Comparison of ENCODE assay signal across 8 cellular contexts in genomic region chr14:74493343-74494261, GRCh38. TPM values are rescaled to one million over a fixed set of nuclear protein-coding genes. Genes with fewer than 3 reads are reported as not detected.
DNase-seq lines count a peak whose midpoint lies in the region; ATAC-seq and TF ChIP-seq lines count a peak whose summit lies in the region.

Gene ISCA2 (plus strand): TSS chr14:74493765. CDS start chr14:74493775, 10 bp downstream.

- peak; percentile 94 for ATAC-seq in DND-41 (ENCODE audit: insufficient read depth, low read depth)
- peak; percentile 94 for ATAC-seq in naive thymus-derived CD4-positive, alpha-beta T cell
- ATAC-seq in stimulated activated naive B cell treated with anti-CD40 and anti-IgM and Interleukin-4, amounts not matched to agents 10 μg/mL and 1 μg/mL and 100 μg/mL, for 72 hours (replicated peaks) = peak; percentile 90 to 92

- POLR2A ChIA-PET in naive thymus-derived CD4-positive, alpha-beta T cell (lab: Charles Lee) = interaction anchor here (0.6 to 1.0 kb wide), 4 partner anchors 925 to 1435 kb away, joined by 3 to 5 read pairs (median 3); partner anchors contain the start of genes ACOT2, RBM25 and RIOX1

- no peaks in the 10 kb centered on the region for H3K9me2 ChIP-seq in GM23248 (ENCODE audit: insufficient read depth)

- H3K27ac Mint-ChIP-seq in activated T-helper 1 cell treated with anti-CD3 and anti-CD28 coated beads, Interleukin-12 subunit alpha, Interleukin-12 subunit beta, Interleukin-2, Interleukin-4 antibody, amounts not matched to agents 30 ng/mL and 10 ng/mL and 1 ng/mL, durations not matched to agents 14 hours and 24 hours and 36 hours = peak within 1 kb of the TSS; percentile 87
- H3K27ac Mint-ChIP-seq in naive thymus-derived CD4-positive, alpha-beta T cell = peak within 1 kb of the TSS in 7 of 9 donors; percentile 87 to 96 (median 91)
- peak within 1 kb of the TSS; percentile 96 for H3K27ac Mint-ChIP-seq in stimulated activated naive B cell treated with anti-CD40 and anti-IgM and Interleukin-4, amounts not matched to agents 10 μg/mL and 1 μg/mL and 100 μg/mL, for 72 hours

- H3K36me3 ChIP-seq in DND-41 (ENCODE audit: insufficient read depth, low read length) = peaks cover 5% of the 10 kb centered on the region
- H3K36me3 ChIP-seq in GM23248 (ENCODE audit: low read depth) = no peaks in the 10 kb centered on the region
- peaks cover 0 to 8% (median 0%) of the 10 kb centered on the region in 3 experiments for H3K36me3 ChIP-seq in naive thymus-derived CD4-positive, alpha-beta T cell (ENCODE audit: control insufficient read depth in 2 of 3, insufficient read depth in 3 of 3, low read length in 3 of 3)

- intact Hi-C loops in activated T-helper 1 cell treated with anti-CD3 and anti-CD28 coated beads, Interleukin-12 subunit alpha, Interleukin-12 subunit beta, Interleukin-2, Interleukin-4 antibody, amounts not matched to agents 30 ng/mL and 10 ng/mL and 1 ng/mL, durations not matched to agents 14 hours and 24 hours and 36 hours (cut with micrococcal nuclease) = loop anchor here (1.0 to 5.0 kb wide), 12 partner anchors 86 to 1356 kb away; partner anchors contain the start of genes ABCD4, ALDH6A1, AREL1 and EIF2B2
- intact Hi-C loops in naive thymus-derived CD4-positive, alpha-beta T cell (cut with micrococcal nuclease) = loop anchor here (1.0 to 10.0 kb wide), 21 partner anchors 93 to 1661 kb away; partner anchors contain the start of genes ALDH6A1 (in 2 of the 2), AREL1 (in 2 of the 2), DCAF4 (in 2 of the 2) and EIF2B2 (in 2 of the 2)

- H3F3A ChIP-seq in GM23248 (ENCODE audit: insufficient read depth) = peaks cover 50% of the 10 kb centered on the region

- peaks cover 40% of the 10 kb centered on the region for H3K4me1 ChIP-seq in DND-41 (ENCODE audit: insufficient read depth, low read length)
- peaks cover 18% of the 10 kb centered on the region for H3K4me1 ChIP-seq in GM23248 (ENCODE audit: insufficient read depth)
- H3K4me1 ChIP-seq in naive thymus-derived CD4-positive, alpha-beta T cell (ENCODE audit: control insufficient read depth in 2 of 2, insufficient read depth in 2 of 2, low read length in 2 of 2) = peaks cover 12 to 18% of the 10 kb centered on the region in 2 donors

- H3K27ac ChIP-seq in DND-41 (ENCODE audit: low read length) (peak within 1 kb of the TSS; percentile 89), GM23248 (peak within 1 kb of the TSS; percentile 67)
- peak within 1 kb of the TSS; percentile 91 for H3K27ac ChIP-seq in naive thymus-derived CD4-positive, alpha-beta T cell (ENCODE audit: low read depth, low read length)

- H3K4me2 ChIP-seq in DND-41 (ENCODE audit: insufficient read depth, low read length) (peak within 1 kb of the TSS; percentile 92), GM23248 (ENCODE audit: unreplicated experiment) (peak within 1 kb of the TSS; percentile 99)

- H3K9ac ChIP-seq in DND-41 (ENCODE audit: low read depth, low read length) = peak within 1 kb of the TSS; percentile 93
- H3K9ac ChIP-seq in GM23248 = peak within 1 kb of the TSS; percentile 93

- no peak within 1 kb of the TSS for H3K4me3 Mint-ChIP-seq in activated T-helper 1 cell treated with anti-CD3 and anti-CD28 coated beads, Interleukin-12 subunit alpha, Interleukin-12 subunit beta, Interleukin-2, Interleukin-4 antibody, amounts not matched to agents 30 ng/mL and 10 ng/mL and 1 ng/mL, durations not matched to agents 14 hours and 24 hours and 36 hours
- H3K4me3 Mint-ChIP-seq in naive thymus-derived CD4-positive, alpha-beta T cell = peak within 1 kb of the TSS in 1 of 10 donors; percentile 89
- no peak within 1 kb of the TSS for H3K4me3 Mint-ChIP-seq in stimulated activated naive B cell treated with anti-CD40 and anti-IgM and Interleukin-4, amounts not matched to agents 10 μg/mL and 1 μg/mL and 100 μg/mL, for 72 hours

- H3K27me3 ChIP-seq in DND-41 (ENCODE audit: insufficient read depth, low read length, poor library complexity) (no peaks in the 10 kb centered on the region), GM23248 (replicated peaks; ENCODE audit: insufficient read depth) (no peaks in the 10 kb centered on the region)
- H3K27me3 ChIP-seq in naive thymus-derived CD4-positive, alpha-beta T cell (ENCODE audit: control insufficient read depth in 2 of 2, insufficient read depth in 2 of 2, low read length in 2 of 2) = no peaks in the 10 kb centered on the region

- peak; percentile 100 for DNase-seq in DND-41
- peak; percentile 100 for DNase-seq in GM23248
- DNase-seq in Kasumi-1 (lab: John Stamatoyannopoulos, UW) = peak; percentile 98 to 99
- peak; percentile 97 for DNase-seq in RPMI7951 (ENCODE audit: low read depth)
- DNase-seq in activated T-helper 1 cell treated with anti-CD3 and anti-CD28 coated beads, Interleukin-12 subunit alpha, Interleukin-12 subunit beta, Interleukin-2, Interleukin-4 antibody, amounts not matched to agents 30 ng/mL and 10 ng/mL and 1 ng/mL, durations not matched to agents 14 hours and 24 hours and 36 hours (ENCODE audit: low spot score) = peak; percentile 99
- peak; percentile 99 for DNase-seq in fibroblast of gingiva (ENCODE audit: low read depth)
- peak; percentile 95 to 99 (median 98) for DNase-seq in naive thymus-derived CD4-positive, alpha-beta T cell
- DNase-seq in stimulated activated naive B cell treated with anti-CD40 and anti-IgM and Interleukin-4, amounts not matched to agents 10 μg/mL and 1 μg/mL and 100 μg/mL, for 72 hours = peak; percentile 98

- H2AFZ ChIP-seq in DND-41 (ENCODE audit: low read depth, low read length) = peak within 1 kb of the TSS; percentile 98
- H2AFZ ChIP-seq in GM23248 = peak within 1 kb of the TSS; percentile 97

- CTCF ChIA-PET in naive thymus-derived CD4-positive, alpha-beta T cell (lab: Charles Lee) = no interaction called here

- TF ChIP-seq CTCF in DND-41 (IDR thresholded peaks at IDR 0.05; ENCODE audit: borderline replicate concordance, extremely low read depth, low read length, poor library complexity, severe bottlenecking) = no peak

- no peaks in the 10 kb centered on the region for H3K27me3 Mint-ChIP-seq in activated T-helper 1 cell treated with anti-CD3 and anti-CD28 coated beads, Interleukin-12 subunit alpha, Interleukin-12 subunit beta, Interleukin-2, Interleukin-4 antibody, amounts not matched to agents 30 ng/mL and 10 ng/mL and 1 ng/mL, durations not matched to agents 14 hours and 24 hours and 36 hours (ENCODE audit: insufficient read depth)
- H3K27me3 Mint-ChIP-seq in naive thymus-derived CD4-positive, alpha-beta T cell = no peaks in the 10 kb centered on the region
- no peaks in the 10 kb centered on the region for H3K27me3 Mint-ChIP-seq in stimulated activated naive B cell treated with anti-CD40 and anti-IgM and Interleukin-4, amounts not matched to agents 10 μg/mL and 1 μg/mL and 100 μg/mL, for 72 hours

- H3K4me1 Mint-ChIP-seq in activated T-helper 1 cell treated with anti-CD3 and anti-CD28 coated beads, Interleukin-12 subunit alpha, Interleukin-12 subunit beta, Interleukin-2, Interleukin-4 antibody, amounts not matched to agents 30 ng/mL and 10 ng/mL and 1 ng/mL, durations not matched to agents 14 hours and 24 hours and 36 hours (ENCODE audit: low read depth) = peaks cover 24% of the 10 kb centered on the region
- H3K4me1 Mint-ChIP-seq in naive thymus-derived CD4-positive, alpha-beta T cell = peaks cover 7 to 45% (median 37%) of the 10 kb centered on the region in 7 donors
- peaks cover 17 to 27% of the 10 kb centered on the region in 2 donors for H3K4me1 Mint-ChIP-seq in stimulated activated naive B cell treated with anti-CD40 and anti-IgM and Interleukin-4, amounts not matched to agents 10 μg/mL and 1 μg/mL and 100 μg/mL, for 72 hours

- no peaks in the 10 kb centered on the region for H3K9me3 Mint-ChIP-seq in activated T-helper 1 cell treated with anti-CD3 and anti-CD28 coated beads, Interleukin-12 subunit alpha, Interleukin-12 subunit beta, Interleukin-2, Interleukin-4 antibody, amounts not matched to agents 30 ng/mL and 10 ng/mL and 1 ng/mL, durations not matched to agents 14 hours and 24 hours and 36 hours
- H3K9me3 Mint-ChIP-seq in naive thymus-derived CD4-positive, alpha-beta T cell = no peaks in the 10 kb centered on the region
- no peaks in the 10 kb centered on the region for H3K9me3 Mint-ChIP-seq in stimulated activated naive B cell treated with anti-CD40 and anti-IgM and Interleukin-4, amounts not matched to agents 10 μg/mL and 1 μg/mL and 100 μg/mL, for 72 hours

- H3K9me3 ChIP-seq in DND-41 (ENCODE audit: insufficient read depth, low read length, severe bottlenecking) = no peaks in the 10 kb centered on the region
- H3K9me3 ChIP-seq in GM23248 (ENCODE audit: low read depth) = no peaks in the 10 kb centered on the region
- no peaks in the 10 kb centered on the region for H3K9me3 ChIP-seq in naive thymus-derived CD4-positive, alpha-beta T cell (ENCODE audit: control insufficient read depth in 2 of 3, low read length in 3 of 3)

- peak within 1 kb of the TSS; percentile 76 to 82 for H3K4me3 ChIP-seq in DND-41 (ENCODE audit: low read depth in 1 of 2, low read length in 2 of 2)
- H3K4me3 ChIP-seq in GM23248 = peak within 1 kb of the TSS; percentile 99
- peak within 1 kb of the TSS; percentile 96 for H3K4me3 ChIP-seq in naive thymus-derived CD4-positive, alpha-beta T cell (ENCODE audit: low read length)

- no peaks in the 10 kb centered on the region for H4K20me1 ChIP-seq in DND-41 (ENCODE audit: insufficient read depth, low read length)
- no peaks in the 10 kb centered on the region for H4K20me1 ChIP-seq in GM23248 (ENCODE audit: insufficient read depth)

- H3K79me2 ChIP-seq in DND-41 (ENCODE audit: insufficient read depth, low read length) = peaks cover 32% of the 10 kb centered on the region
- peaks cover 12% of the 10 kb centered on the region for H3K79me2 ChIP-seq in GM23248 (ENCODE audit: insufficient read depth)

- in situ Hi-C loops in GM23248 (cut with MboI) = no loop called here

- WGBS in GM23248 (ENCODE audit: low coverage in 1 of 2, low lambda C conversion rate in 2 of 2, missing lambda C conversion rate in 2 of 2), 2 experiments = 2% methylated on average over 58 to 69 of the region's 73 CpGs

- H3K36me3 Mint-ChIP-seq in activated T-helper 1 cell treated with anti-CD3 and anti-CD28 coated beads, Interleukin-12 subunit alpha, Interleukin-12 subunit beta, Interleukin-2, Interleukin-4 antibody, amounts not matched to agents 30 ng/mL and 10 ng/mL and 1 ng/mL, durations not matched to agents 14 hours and 24 hours and 36 hours (ENCODE audit: low read depth) = no peaks in the 10 kb centered on the region
- peaks cover 0 to 21% (median 0%) of the 10 kb centered on the region in 5 donors for H3K36me3 Mint-ChIP-seq in naive thymus-derived CD4-positive, alpha-beta T cell
- no peaks in the 10 kb centered on the region for H3K36me3 Mint-ChIP-seq in stimulated activated naive B cell treated with anti-CD40 and anti-IgM and Interleukin-4, amounts not matched to agents 10 μg/mL and 1 μg/mL and 100 μg/mL, for 72 hours

RNA-seq across cellular contexts. Expression of gene ISCA2, which starts in this region (rescaled TPM):
- total RNA-seq in GM23248 (2014; rRNA removed; shearing (Covaris generic)) = 12.3 and 22.9 TPM in 2 replicates
- 58.7 and 60.0 TPM in 2 replicates for polyA plus RNA-seq in GM23248 (2016; fragmentation: Nextera tagmentation; extraction: Ambion mirVana)
- total RNA-seq in RPMI7951 (2014; rRNA removed; shearing (Covaris generic)) = 32.4 and 36.1 TPM in 2 replicates
- 18.8 and 20.2 TPM in 2 replicates for total RNA-seq in activated T-helper 1 cell treated with anti-CD3 and anti-CD28 coated beads, Interleukin-12 subunit alpha, Interleukin-12 subunit beta, Interleukin-2, Interleukin-4 antibody, amounts not matched to agents 30 ng/mL and 10 ng/mL and 1 ng/mL, durations not matched to agents 14 hours and 24 hours and 36 hours
- total RNA-seq in naive thymus-derived CD4-positive, alpha-beta T cell = 10 to 100 TPM; 13.9 to 39.5 (median 25.2) TPM
- polyA plus RNA-seq in naive thymus-derived CD4-positive, alpha-beta T cell = 100 to 1,000 TPM in 1 of 2 donors, 10 to 100 TPM in 1; 69.2 to 106 TPM

Comparison
In these comparisons a context has a peak if more than half of its experiments do, and no peak if none do; other contexts are left out.
1. Peak in every context shown above with its lines: DNase-seq, ATAC-seq, H3K4me3 ChIP-seq and H3K27ac ChIP-seq.